In genomic region chr22:41197808-41198585, GRCh38 we compare ENCODE assay signal across 8 cellular contexts. TPM values are rescaled to one million over a fixed set of nuclear protein-coding genes. Genes with fewer than 3 reads are reported as not detected.
DNase-seq lines count a peak whose midpoint lies in the region; ATAC-seq and TF ChIP-seq lines count a peak whose summit lies in the region.

No MANE protein-coding gene starts in this region.

- no peak for TF ChIP-seq CTCF in VCaP (conservative IDR thresholded peaks at IDR 0.05)
- TF ChIP-seq CTCF in stomach (IDR thresholded peaks at IDR 0.05): no peak

- H3K36me3 ChIP-seq in MG63 (no peaks in the 10 kb centered on the region), stomach (no peaks in the 10 kb centered on the region)

- H3K4me3 ChIP-seq in MG63 (peak overlapping the region; percentile 78), stomach (peak overlapping the region; percentile 68 to 81 (median 70))

- peak overlapping the region; percentile 29 for H3K27ac Mint-ChIP-seq in dendritic cell treated with granulocyte-macrophage colony-stimulating factor and Interleukin-4, amounts not matched to agents 40 ng/mL and 50 ng/mL, for 4 days

- H3K27me3 Mint-ChIP-seq in dendritic cell treated with granulocyte-macrophage colony-stimulating factor and Interleukin-4, amounts not matched to agents 40 ng/mL and 50 ng/mL, for 4 days: peaks cover 32% of the 10 kb centered on the region

- no peak for TF ChIP-seq EP300 in stomach (IDR thresholded peaks at IDR 0.05)

- TF ChIP-seq POLR2A in stomach (IDR thresholded peaks at IDR 0.05): no peak

- H3K4me1 ChIP-seq in stomach: peaks cover 8 to 29% (median 27%) of the 10 kb centered on the region in 4 donors

- DNase-seq in Right ventricle myocardium inferior (ENCODE audit: missing footprints) (no peak), cardiac septum (ENCODE audit: low spot score) (no peak), MG63 (peak; percentile 20), mucosa of gallbladder (ENCODE audit: low spot score) (peak; percentile 43), stomach (peak; percentile 50)

- H3K9me3 Mint-ChIP-seq in dendritic cell treated with granulocyte-macrophage colony-stimulating factor and Interleukin-4, amounts not matched to agents 40 ng/mL and 50 ng/mL, for 4 days: no peaks in the 10 kb centered on the region

- 1 to 3% (median 1%) methylated on average over 18 to 19 of the region's 19 CpGs for WGBS in stomach, 5 donors

- ATAC-seq in Right ventricle myocardium inferior (peak; percentile 56), HG03521 (IDR thresholded peaks at IDR 0.05; ENCODE audit: unreplicated experiment) (no peak)

- H3K4me1 Mint-ChIP-seq in dendritic cell treated with granulocyte-macrophage colony-stimulating factor and Interleukin-4, amounts not matched to agents 40 ng/mL and 50 ng/mL, for 4 days (ENCODE audit: low read depth): peaks cover 21% of the 10 kb centered on the region

- peak overlapping the region; percentile 90 for H3K4me3 Mint-ChIP-seq in dendritic cell treated with granulocyte-macrophage colony-stimulating factor and Interleukin-4, amounts not matched to agents 40 ng/mL and 50 ng/mL, for 4 days

- intact Hi-C loops in Right ventricle myocardium inferior (cut with DNase I) (loop anchor here (5.0 kb wide), 2 partner anchors 64 to 89 kb away; partner anchors contain the start of gene RANGAP1), cardiac septum (cut with DNase I) (no loop called here), stomach (cut with DNase I; ENCODE audit: low total_unique reads) (no loop called here)
- intact Hi-C loops in dendritic cell treated with granulocyte-macrophage colony-stimulating factor and Interleukin-4, amounts not matched to agents 40 ng/mL and 50 ng/mL, for 4 days (cut with micrococcal nuclease): loop anchor here (10.0 kb wide), 1 partner anchor 87 kb away; the partner anchor contains the start of gene RANGAP1

- peak overlapping the region; percentile 58 for H3K27ac ChIP-seq in VCaP
- H3K27ac ChIP-seq in stomach: peak overlapping the region; percentile 58 to 78 (median 66)

- H3K27me3 ChIP-seq in MG63: no peaks in the 10 kb centered on the region
- H3K27me3 ChIP-seq in stomach: no peaks in the 10 kb centered on the region

- no peaks in the 10 kb centered on the region for H3K9me3 ChIP-seq in MG63
- no peaks in the 10 kb centered on the region for H3K9me3 ChIP-seq in stomach

- peaks cover 6% of the 10 kb centered on the region for H3K36me3 Mint-ChIP-seq in dendritic cell treated with granulocyte-macrophage colony-stimulating factor and Interleukin-4, amounts not matched to agents 40 ng/mL and 50 ng/mL, for 4 days (ENCODE audit: low read depth)

RNA-seq across cellular contexts. Expression of gene L3MBTL2, which starts 7.1 kb away (rescaled TPM):
- total RNA-seq in Right ventricle myocardium inferior (15.7 TPM), cardiac septum (14.2 TPM), mucosa of gallbladder (28.3 TPM), stomach (10 to 100 TPM in 4 of 5 donors, 1 to 10 TPM in 1; 3.2 to 69.6 (median 15.1) TPM)
- total RNA-seq in MG63 (2014; rRNA removed; shearing (Covaris generic); ENCODE audit: low replicate concordance): 17.4 and 30.3 TPM in 2 replicates
- polyA plus RNA-seq in stomach: 10 to 100 TPM; 11.0 to 13.2 (median 11.5) TPM

RNA-seq across cellular contexts. Expression of gene CHADL, which starts 42.7 kb away (rescaled TPM):
- total RNA-seq in Right ventricle myocardium inferior (26.4 TPM), cardiac septum (2.9 TPM), mucosa of gallbladder (5.4 TPM), stomach (10 to 100 TPM in 1 of 5 donors, 1 to 10 TPM in 4; 1.4 to 15.6 (median 5.8) TPM)
- total RNA-seq in MG63 (2014; rRNA removed; shearing (Covaris generic); ENCODE audit: low replicate concordance): not detected in 2 replicates
- polyA plus RNA-seq in stomach: 1 to 10 TPM; 2.0 to 5.4 (median 5.4) TPM

Comparison
In these comparisons a context has a peak if more than half of its experiments do, and no peak if none do; other contexts are left out.
1. intact Hi-C loops: an anchor here in Right ventricle myocardium inferior (5.0 kb wide) and dendritic cell treated with granulocyte-macrophage colony-stimulating factor and Interleukin-4, amounts not matched to agents 40 ng/mL and 50 ng/mL, for 4 days (10.0 kb wide); none called in cardiac septum and stomach.
2. DNase-seq: peak in MG63 (single experiment), mucosa of gallbladder (single experiment) and stomach (single experiment); none in Right ventricle myocardium inferior (single experiment) and cardiac septum (single experiment).